16 cellular contexts compared by ENCODE assay signal in the genomic region with DNA sequence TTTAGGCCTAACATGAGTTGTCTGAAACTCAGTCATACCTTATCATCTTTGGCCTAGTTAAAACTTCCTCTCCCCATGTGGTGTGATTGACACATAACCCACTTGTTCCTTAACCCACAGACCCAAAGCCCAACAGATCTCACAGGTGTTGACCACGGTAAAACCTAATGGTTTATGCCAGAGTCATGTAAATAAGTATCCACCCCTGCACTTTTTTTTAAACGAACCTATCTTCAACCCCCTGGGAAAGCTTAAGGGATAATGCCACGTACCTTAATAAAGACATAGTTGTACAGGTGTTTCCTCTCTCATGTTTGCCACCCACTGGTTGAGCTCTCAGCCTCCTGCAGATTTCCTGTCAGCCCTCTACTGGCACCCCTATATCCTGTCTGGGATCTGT.
A peak's percentile ranks its signal among the peaks of the same experiment; 100 is the strongest.
DNase-seq lines count a peak whose midpoint lies in the region; ATAC-seq and TF ChIP-seq lines count a peak whose summit lies in the region.
"Had no signal": no experiment of that assay in that cellular context is flagged by ENCODE, and none has a peak within 500 bp of the region (broad histone marks: within the 10 kb centered on the region; RNA-seq: fewer than 3 reads in every experiment).

No MANE protein-coding gene starts in this region.

- H3K9me3 Mint-ChIP-seq in natural killer cell = peaks cover 2 to 8% of the 10 kb centered on the region in 2 donors
- H3K9me3 Mint-ChIP-seq: T-helper 1 cell treated with Interleukin-12 subunit alpha and Interleukin-12 subunit beta and Interleukin-4 antibody, amounts not matched to agents 30 μg/mL and 1 μg/mL, for 36 hours had no signal

- DNase-seq in natural killer cell (peak; percentile 49), heart left ventricle (no peak), NCI-H1092 treated with DMSO at 0.1 percent for 48 hours (lab: John Stamatoyannopoulos, UW) (no peak)
- DNase-seq in effector CD4-positive, alpha-beta T cell = no peak
- DNase-seq: activated CD4-positive, alpha-beta T cell treated with anti-CD3 and anti-CD28 coated beads for 36 hours; activated T-cell treated with anti-CD3 and anti-CD28 coated beads, Interleukin-2, amount 50 U/mL, for 1 hour; adrenal gland; esophagus squamous epithelium; hypothalamus; NCI-H446 had no signal

- H3K4me3 ChIP-seq in heart left ventricle = no peak overlapping the region
- H3K4me3 ChIP-seq: adrenal gland, esophagus squamous epithelium, lung, suprapubic skin had no signal

- H3K4me3 Mint-ChIP-seq in natural killer cell = peak overlapping the region; percentile 51
- H3K4me3 Mint-ChIP-seq: activated CD4-positive, alpha-beta T cell treated with anti-CD3 and anti-CD28 coated beads for 36 hours; T-helper 1 cell treated with Interleukin-12 subunit alpha and Interleukin-12 subunit beta and Interleukin-4 antibody, amounts not matched to agents 30 μg/mL and 1 μg/mL, for 36 hours had no signal

- peak overlapping the region; percentile 68 to 78 for H3K27ac Mint-ChIP-seq in natural killer cell
- H3K27ac Mint-ChIP-seq: activated CD4-positive, alpha-beta T cell treated with anti-CD3 and anti-CD28 coated beads for 36 hours; T-helper 1 cell treated with Interleukin-12 subunit alpha and Interleukin-12 subunit beta and Interleukin-4 antibody, amounts not matched to agents 30 μg/mL and 1 μg/mL, for 36 hours had no signal

- peaks cover 0 to 5% of the 10 kb centered on the region in 2 donors for H3K27me3 Mint-ChIP-seq in natural killer cell (ENCODE audit: low read depth in 2 of 2)
- H3K27me3 Mint-ChIP-seq: activated CD4-positive, alpha-beta T cell treated with anti-CD3 and anti-CD28 coated beads for 36 hours had no signal

- no peaks in the 10 kb centered on the region for H3K27me3 ChIP-seq in heart left ventricle
- H3K27me3 ChIP-seq: adrenal gland, esophagus squamous epithelium, suprapubic skin had no signal

- intact Hi-C loops in natural killer cell (cut with micrococcal nuclease) (loop anchor here (5.0 kb wide), 1 partner anchor 118 kb away; no protein-coding TSS in a partner anchor), heart left ventricle (cut with DNase I) (no loop called here)

- no peaks in the 10 kb centered on the region for H3K9me3 ChIP-seq in heart left ventricle
- H3K9me3 ChIP-seq: adrenal gland, esophagus squamous epithelium, suprapubic skin had no signal

- peaks cover 50 to 64% of the 10 kb centered on the region in 2 donors for H3K4me1 Mint-ChIP-seq in natural killer cell
- H3K4me1 Mint-ChIP-seq: activated CD4-positive, alpha-beta T cell treated with anti-CD3 and anti-CD28 coated beads for 36 hours had no signal

- ATAC-seq in GM19025 (IDR thresholded peaks at IDR 0.05; ENCODE audit: low read depth, unreplicated experiment) = peak; percentile 73
- ATAC-seq in HG02763 (IDR thresholded peaks at IDR 0.05; ENCODE audit: unreplicated experiment) = peak; percentile 72
- ATAC-seq in HG03571 (IDR thresholded peaks at IDR 0.05; ENCODE audit: unreplicated experiment) = peak; percentile 59
- peak; percentile 88 to 98 (median 93) for ATAC-seq in natural killer cell
- ATAC-seq in heart left ventricle = no peak
- ATAC-seq: activated CD4-positive, alpha-beta T cell treated with anti-CD3 and anti-CD28 coated beads for 36 hours had no signal

- no peak for TF ChIP-seq POLR2A in heart left ventricle (IDR thresholded peaks at IDR 0.05)

- no peaks in the 10 kb centered on the region for H3K4me1 ChIP-seq in heart left ventricle
- H3K4me1 ChIP-seq: adrenal gland, esophagus squamous epithelium, suprapubic skin had no signal

- TF ChIP-seq CTCF in natural killer cell (IDR thresholded peaks at IDR 0.05) (no peak), heart left ventricle (IDR thresholded peaks at IDR 0.05) (no peak)

- peaks cover 17% of the 10 kb centered on the region for H3K36me3 Mint-ChIP-seq in natural killer cell

- WGBS in heart left ventricle, 4 donors = 44 to 67% (median 51%) methylated on average over 3 of the region's 3 CpGs

- H3K27ac ChIP-seq in heart left ventricle = no peak overlapping the region
- H3K27ac ChIP-seq: adrenal gland, esophagus squamous epithelium, suprapubic skin had no signal

- H3K36me3 ChIP-seq in heart left ventricle = no peaks in the 10 kb centered on the region
- H3K36me3 ChIP-seq: adrenal gland, esophagus squamous epithelium, suprapubic skin had no signal

Comparison
In these comparisons a context has a peak if more than half of its experiments do, and no peak if none do; other contexts are left out.
1. ATAC-seq: peak in GM19025 (single experiment), HG02763 (single experiment), HG03571 (single experiment) and natural killer cell (3 of 3); none in heart left ventricle (0 of 4).